Comparison of ENCODE assay signal across 1 cellular context in the genomic region with DNA sequence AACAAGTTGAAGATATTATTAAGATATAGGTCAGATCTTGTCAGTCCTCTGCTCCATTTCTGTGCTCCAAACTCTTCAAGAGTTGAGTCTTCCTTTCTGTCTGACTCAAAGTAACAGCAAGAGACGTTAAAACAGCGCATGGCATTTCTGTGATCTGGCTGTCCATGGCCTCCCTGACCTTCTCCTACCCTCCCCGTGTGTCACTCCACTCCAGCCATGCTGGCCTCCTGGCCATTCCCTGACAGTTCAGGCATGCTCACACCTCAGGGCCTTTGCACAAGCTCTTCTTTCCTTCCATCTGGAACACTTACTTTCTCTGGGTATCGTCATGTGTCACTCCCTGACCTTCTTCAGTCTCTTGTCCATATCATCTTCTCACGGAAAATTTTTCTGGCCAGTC.
TF ChIP-seq lines count a peak whose summit lies in the region.

No MANE protein-coding gene starts in this region.

TF ChIP-seq in IMR-90, 13 proteins besides CTCF, POLR2A, EP300 and RAD21:
- TF ChIP-seq NFE2L2 (IDR thresholded peaks at IDR 0.05; ENCODE audit: low read depth, low read length) = no peak
- TF ChIP-seq, protein P1, sequence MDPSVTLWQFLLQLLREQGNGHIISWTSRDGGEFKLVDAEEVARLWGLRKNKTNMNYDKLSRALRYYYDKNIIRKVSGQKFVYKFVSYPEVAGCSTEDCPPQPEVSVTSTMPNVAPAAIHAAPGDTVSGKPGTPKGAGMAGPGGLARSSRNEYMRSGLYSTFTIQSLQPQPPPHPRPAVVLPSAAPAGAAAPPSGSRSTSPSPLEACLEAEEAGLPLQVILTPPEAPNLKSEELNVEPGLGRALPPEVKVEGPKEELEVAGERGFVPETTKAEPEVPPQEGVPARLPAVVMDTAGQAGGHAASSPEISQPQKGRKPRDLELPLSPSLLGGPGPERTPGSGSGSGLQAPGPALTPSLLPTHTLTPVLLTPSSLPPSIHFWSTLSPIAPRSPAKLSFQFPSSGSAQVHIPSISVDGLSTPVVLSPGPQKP (IDR thresholded peaks at IDR 0.05; ENCODE audit: borderline replicate concordance, low read depth, low read length) = no peak
- TF ChIP-seq RFX5 (IDR thresholded peaks at IDR 0.05; ENCODE audit: low read depth, low read length) = no peak
- TF ChIP-seq MAFK (IDR thresholded peaks at IDR 0.05; ENCODE audit: low read depth, low read length) = no peak
- TF ChIP-seq BHLHE40 (IDR thresholded peaks at IDR 0.05; ENCODE audit: low read depth, low read length) = no peak
